Comparison of ENCODE assay signal across 14 cellular contexts in the genomic region with DNA sequence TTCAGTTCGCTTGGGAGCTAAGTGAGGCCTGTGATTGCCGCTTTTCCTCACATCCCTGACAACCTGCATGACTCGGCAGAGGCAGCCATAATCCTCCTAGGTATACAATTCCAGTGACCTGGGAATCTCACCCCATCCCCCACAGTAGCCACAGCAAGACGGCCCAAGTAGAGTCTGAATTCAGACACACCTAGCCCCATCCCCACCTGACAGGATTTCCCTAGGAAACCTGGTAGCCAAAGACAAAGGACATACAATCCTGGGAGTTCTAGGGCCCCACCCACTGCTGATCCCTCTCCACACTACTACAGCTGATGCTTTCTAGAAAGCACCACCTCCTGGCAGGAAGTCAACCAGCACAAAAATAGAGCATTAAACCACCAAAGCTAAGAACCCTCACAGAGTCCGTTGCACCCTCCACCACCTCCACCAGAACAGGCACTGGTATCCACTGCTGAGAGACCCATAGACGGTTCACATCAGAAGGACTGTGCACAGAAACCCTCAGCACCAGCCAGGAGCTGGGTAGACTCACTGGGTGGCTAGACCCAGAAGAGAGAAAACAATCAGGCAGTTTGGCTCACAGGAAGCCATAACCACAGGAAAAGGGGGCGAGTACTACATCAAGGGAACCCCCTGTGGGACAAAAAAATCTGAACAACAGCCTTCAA. TPM values are rescaled to one million over a fixed set of nuclear protein-coding genes. Genes with fewer than 3 reads are reported as not detected.
DNase-seq lines count a peak whose midpoint lies in the region; ATAC-seq and TF ChIP-seq lines count a peak whose summit lies in the region.
"Had no signal": no experiment of that assay in that cellular context is flagged by ENCODE, and none has a peak within 500 bp of the region (broad histone marks: within the 10 kb centered on the region; RNA-seq: fewer than 3 reads in every experiment).

No MANE protein-coding gene starts in this region.

- H3K27me3 Mint-ChIP-seq in CD4-positive, CD25-positive, alpha-beta regulatory T cell: no peaks in the 10 kb centered on the region
- no peaks in the 10 kb centered on the region for H3K27me3 Mint-ChIP-seq in activated B cell treated with CpG ODN at 0.5 μM for 24 hours
- H3K27me3 Mint-ChIP-seq in effector memory CD8-positive, alpha-beta T cell: no peaks in the 10 kb centered on the region
- H3K27me3 Mint-ChIP-seq in Calu3 (ENCODE audit: unreplicated experiment): no peaks in the 10 kb centered on the region
- H3K27me3 Mint-ChIP-seq: brain had no signal

- TF ChIP-seq POLR2A in HCT116 (IDR thresholded peaks at IDR 0.05; ENCODE audit: borderline replicate concordance, extremely low read depth, insufficient read depth, insufficient read length) (no peak), sigmoid colon (IDR thresholded peaks at IDR 0.05) (no peak)

- WGBS in sigmoid colon, 2 donors: 77 to 91% methylated on average over 7 of the region's 7 CpGs

- peaks cover 10% of the 10 kb centered on the region for H3K36me3 Mint-ChIP-seq in CD4-positive, CD25-positive, alpha-beta regulatory T cell
- peaks cover 2% of the 10 kb centered on the region for H3K36me3 Mint-ChIP-seq in activated B cell treated with CpG ODN at 0.5 μM for 24 hours (ENCODE audit: low read depth)
- H3K36me3 Mint-ChIP-seq in effector memory CD8-positive, alpha-beta T cell (ENCODE audit: insufficient read depth): no peaks in the 10 kb centered on the region
- H3K36me3 Mint-ChIP-seq in Calu3 (ENCODE audit: insufficient read depth, unreplicated experiment): no peaks in the 10 kb centered on the region

- intact Hi-C loops in HCT116 (cut with micrococcal nuclease): no loop called here
- intact Hi-C loops in activated B cell treated with CpG ODN at 0.5 μM for 24 hours (cut with micrococcal nuclease): no loop called here
- intact Hi-C loops in sigmoid colon (cut with DNase I): no loop called here
- intact Hi-C loops in Calu3 (cut with micrococcal nuclease; ENCODE audit: unreplicated experiment): no loop called here

- DNase-seq in CD4-positive, CD25-positive, alpha-beta regulatory T cell: peak; percentile 2 to 67 (median 35)
- DNase-seq in HCT116 (ENCODE audit: low read depth, low spot score) (no peak), activated B cell treated with CpG ODN at 0.5 μM for 24 hours (no peak), NCI-H748 treated with DMSO at 0.1 percent for 48 hours (lab: John Stamatoyannopoulos, UW) (no peak), sigmoid colon (no peak), Calu3 (no peak)
- DNase-seq in effector memory CD8-positive, alpha-beta T cell: peak; percentile 11 to 23 (median 14)
- DNase-seq: COR-L47, NCI-H1930 had no signal

- no peaks in the 10 kb centered on the region for H3K79me2 ChIP-seq in HCT116 (ENCODE audit: insufficient read depth, low read length)

- POLR2A ChIA-PET in HCT116 (lab: Charles Lee) (no interaction called here), activated B cell treated with CpG ODN at 0.5 μM for 24 hours (lab: Charles Lee) (no interaction called here)

- no peak for TF ChIP-seq CTCF in HCT116 (IDR thresholded peaks at IDR 0.05 in 2 of 3, conservative IDR thresholded peaks at IDR 0.05 in 1 of 3; ENCODE audit: borderline replicate concordance in 1 of 3, insufficient read depth in 1 of 3, low read depth in 2 of 3, low read length in 2 of 3)
- TF ChIP-seq CTCF in activated B cell treated with CpG ODN at 0.5 μM for 24 hours (IDR thresholded peaks at IDR 0.05): no peak
- no peak for TF ChIP-seq CTCF in sigmoid colon (IDR thresholded peaks at IDR 0.05)
- no peak for TF ChIP-seq CTCF in Calu3 (IDR thresholded peaks at IDR 0.05; ENCODE audit: unreplicated experiment)

- peaks cover 0 to 3% of the 10 kb centered on the region in 2 experiments for H3K9me3 ChIP-seq in CD4-positive, CD25-positive, alpha-beta regulatory T cell (ENCODE audit: control insufficient read depth in 2 of 2, low read length in 2 of 2)
- H3K9me3 ChIP-seq in HCT116 (ENCODE audit: control insufficient read depth in 1 of 2, insufficient read depth in 1 of 2, low read depth in 1 of 2, low read length in 2 of 2): no peaks in the 10 kb centered on the region
- peaks cover 0 to 2% (median 0%) of the 10 kb centered on the region in 4 donors for H3K9me3 ChIP-seq in sigmoid colon

- H3K36me3 ChIP-seq in CD4-positive, CD25-positive, alpha-beta regulatory T cell (ENCODE audit: control insufficient read depth, insufficient read depth, low read length): no peaks in the 10 kb centered on the region
- H3K36me3 ChIP-seq in HCT116 (ENCODE audit: control insufficient read depth in 1 of 2, insufficient read depth in 2 of 2, low read length in 2 of 2) (no peaks in the 10 kb centered on the region), sigmoid colon (no peaks in the 10 kb centered on the region)

- peak overlapping the region in 3 of 4 donors; percentile 66 to 85 (median 72) for H3K4me3 Mint-ChIP-seq in CD4-positive, CD25-positive, alpha-beta regulatory T cell
- peak overlapping the region; percentile 42 for H3K4me3 Mint-ChIP-seq in activated B cell treated with CpG ODN at 0.5 μM for 24 hours
- peak overlapping the region; percentile 64 to 70 for H3K4me3 Mint-ChIP-seq in effector memory CD8-positive, alpha-beta T cell
- no peak overlapping the region for H3K4me3 Mint-ChIP-seq in Calu3 (ENCODE audit: low read depth, unreplicated experiment)
- H3K4me3 Mint-ChIP-seq: brain, nephron had no signal

- TF ChIP-seq EP300 in sigmoid colon (IDR thresholded peaks at IDR 0.05): no peak

- ATAC-seq in CD4-positive, CD25-positive, alpha-beta regulatory T cell (ENCODE audit: low read depth in 2 of 2): peak in 1 of 2 donors; percentile 60
- ATAC-seq in HCT116 (no peak), activated B cell treated with CpG ODN at 0.5 μM for 24 hours (ENCODE audit: low read depth) (no peak), HG02642 (IDR thresholded peaks at IDR 0.05; ENCODE audit: poor library complexity, unreplicated experiment) (no peak)
- peak; percentile 80 for ATAC-seq in effector memory CD8-positive, alpha-beta T cell (replicated peaks)
- ATAC-seq: esophagus mucosa, Panc1 had no signal

- BruUV-seq in HCT116 (replicated peaks; lab: Mats Ljungman, UMichigan) (no TSS peak), Calu3 (replicated peaks; lab: Mats Ljungman, UMichigan) (no TSS peak)

- no peak overlapping the region for H3K27ac ChIP-seq in CD4-positive, CD25-positive, alpha-beta regulatory T cell (ENCODE audit: insufficient read depth, low read length, poor library complexity, severe bottlenecking)
- H3K27ac ChIP-seq in HCT116 (ENCODE audit: low read depth, low read length) (no peak overlapping the region), sigmoid colon (no peak overlapping the region)

- H3K9ac ChIP-seq in HCT116 (ENCODE audit: low read length): no peak overlapping the region

- peaks cover 17% of the 10 kb centered on the region for H3K4me1 ChIP-seq in CD4-positive, CD25-positive, alpha-beta regulatory T cell (ENCODE audit: control insufficient read depth, insufficient read depth, low read length, poor library complexity, severe bottlenecking)
- H3K4me1 ChIP-seq in HCT116 (ENCODE audit: control insufficient read depth in 1 of 2, insufficient read depth in 2 of 2, low read length in 2 of 2): peaks cover 0 to 8% of the 10 kb centered on the region in 2 experiments; a peak in 1 of 4 replicates
- H3K4me1 ChIP-seq in sigmoid colon: no peaks in the 10 kb centered on the region

- H3K4me1 Mint-ChIP-seq in CD4-positive, CD25-positive, alpha-beta regulatory T cell: peaks cover 36 to 54% (median 40%) of the 10 kb centered on the region in 4 donors
- H3K4me1 Mint-ChIP-seq in activated B cell treated with CpG ODN at 0.5 μM for 24 hours: peaks cover 36% of the 10 kb centered on the region
- peaks cover 22% of the 10 kb centered on the region in 2 donors for H3K4me1 Mint-ChIP-seq in effector memory CD8-positive, alpha-beta T cell (ENCODE audit: low read depth in 2 of 2)
- no peaks in the 10 kb centered on the region for H3K4me1 Mint-ChIP-seq in Calu3 (ENCODE audit: low read depth, unreplicated experiment)
- H3K4me1 Mint-ChIP-seq: brain, nephron had no signal

- peak; percentile 4; the same call in 1 of the 2 replicates for TF ChIP-seq RAD21 in HCT116 (IDR thresholded peaks at IDR 0.05; ENCODE audit: low read depth)

- no peaks in the 10 kb centered on the region for H3K27me3 ChIP-seq in CD4-positive, CD25-positive, alpha-beta regulatory T cell (ENCODE audit: control insufficient read depth, insufficient read depth, low read length)
- H3K27me3 ChIP-seq in HCT116 (ENCODE audit: insufficient read depth, low read length) (no peaks in the 10 kb centered on the region), sigmoid colon (no peaks in the 10 kb centered on the region)

- CTCF ChIA-PET in HCT116 (lab: Charles Lee): no interaction called here
- CTCF ChIA-PET in activated B cell treated with CpG ODN at 0.5 μM for 24 hours (lab: Charles Lee): no interaction called here
- CTCF ChIA-PET in Calu3 (lab: Charles Lee): no interaction called here

- H3K4me3 ChIP-seq in CD4-positive, CD25-positive, alpha-beta regulatory T cell (ENCODE audit: low read depth, low read length): peak overlapping the region; percentile 63
- no peak overlapping the region for H3K4me3 ChIP-seq in HCT116 (replicated peaks in 1 of 2; ENCODE audit: low read depth in 1 of 2, low read length in 2 of 2)
- no peak overlapping the region for H3K4me3 ChIP-seq in sigmoid colon

- no peaks in the 10 kb centered on the region for H3K9me2 ChIP-seq in HCT116 (ENCODE audit: insufficient read depth)

- no peak overlapping the region for H3K4me2 ChIP-seq in HCT116 (ENCODE audit: low read length)

- H3K27ac Mint-ChIP-seq in CD4-positive, CD25-positive, alpha-beta regulatory T cell: peak overlapping the region; percentile 82 to 93 (median 92)
- H3K27ac Mint-ChIP-seq in activated B cell treated with CpG ODN at 0.5 μM for 24 hours: no peak overlapping the region
- peak overlapping the region; percentile 88 to 89 for H3K27ac Mint-ChIP-seq in effector memory CD8-positive, alpha-beta T cell
- H3K27ac Mint-ChIP-seq in Calu3 (ENCODE audit: unreplicated experiment): no peak overlapping the region
- H3K27ac Mint-ChIP-seq: brain, nephron had no signal

- H2AFZ ChIP-seq in HCT116 (ENCODE audit: low read depth, low read length, poor library complexity, severe bottlenecking): no peak overlapping the region

- no peaks in the 10 kb centered on the region for H4K20me1 ChIP-seq in HCT116 (ENCODE audit: insufficient read depth)

- H3K9me3 Mint-ChIP-seq in CD4-positive, CD25-positive, alpha-beta regulatory T cell: peaks cover 0 to 12% (median 1%) of the 10 kb centered on the region in 7 donors
- H3K9me3 Mint-ChIP-seq in activated B cell treated with CpG ODN at 0.5 μM for 24 hours: peaks cover 5% of the 10 kb centered on the region
- peaks cover 0 to 7% of the 10 kb centered on the region in 2 donors for H3K9me3 Mint-ChIP-seq in effector memory CD8-positive, alpha-beta T cell
- peaks cover 2% of the 10 kb centered on the region for H3K9me3 Mint-ChIP-seq in Calu3 (ENCODE audit: low read depth, unreplicated experiment)

- RAD21 ChIA-PET in HCT116 (lab: Charles Lee; ENCODE audit: low non-redundant PET in 1 of 2, low total read pairs in 2 of 2, uncharacterized antibody in 2 of 2, unreplicated experiment in 2 of 2): no interaction called here

RNA-seq across cellular contexts. Expression of gene RUNX2, which starts 17.9 kb away (rescaled TPM):
- 30.0 TPM for total RNA-seq in CD4-positive, CD25-positive, alpha-beta regulatory T cell
- 1 to 10 TPM; 5.3 to 7.4 (median 5.4) TPM for polyA plus RNA-seq in CD4-positive, CD25-positive, alpha-beta regulatory T cell
- total RNA-seq in HCT116 (2021; ENCODE audit: unreplicated experiment): 1.1 TPM
- 0.91 and 1.2 TPM in 2 replicates for polyA plus RNA-seq in HCT116 (2012)
- 1.8 and 2.0 TPM in 2 replicates for total RNA-seq in activated B cell treated with CpG ODN at 0.5 μM for 24 hours
- total RNA-seq in sigmoid colon: 1 to 10 TPM; 2.9 to 4.7 (median 4.4) TPM
- 1 to 10 TPM in 2 of 3 donors, under 1 TPM in 1; 0.92 to 2.5 (median 1.2) TPM for polyA plus RNA-seq in sigmoid colon
- 0.54 and 0.66 TPM in 2 replicates for total RNA-seq in Calu3 (2022)

Comparison
In these comparisons a context has a peak if more than half of its experiments do, and no peak if none do; other contexts are left out.
1. DNase-seq: peak in CD4-positive, CD25-positive, alpha-beta regulatory T cell (3 of 3) and effector memory CD8-positive, alpha-beta T cell (3 of 3); none in HCT116 (single experiment), activated B cell treated with CpG ODN at 0.5 μM for 24 hours (single experiment), NCI-H748 treated with DMSO at 0.1 percent for 48 hours (single experiment), sigmoid colon (single experiment) and Calu3 (single experiment).
2. H3K27ac Mint-ChIP-seq: peak in CD4-positive, CD25-positive, alpha-beta regulatory T cell (3 of 3) and effector memory CD8-positive, alpha-beta T cell (2 of 2); none in activated B cell treated with CpG ODN at 0.5 μM for 24 hours (single experiment) and Calu3 (single experiment).